In genomic region chr2:111194835-111195621, GRCh38 we compare ENCODE assay signal across 11 cellular contexts.
DNase-seq lines count a peak whose midpoint lies in the region; ATAC-seq and TF ChIP-seq lines count a peak whose summit lies in the region.
"Had no signal": no experiment of that assay in that cellular context is flagged by ENCODE, and none has a peak within 500 bp of the region (broad histone marks: within the 10 kb centered on the region; RNA-seq: fewer than 3 reads in every experiment).

No MANE protein-coding gene starts in this region.

- no peak overlapping the region for H3K27ac ChIP-seq in MM.1S (ENCODE audit: low read length)
- H3K27ac ChIP-seq: neutrophil had no signal

- no peak overlapping the region for H3K4me2 ChIP-seq in MM.1S (ENCODE audit: low read depth, low read length)

- H3K4me3 Mint-ChIP-seq in natural killer cell treated with Interleukin-12 subunit alpha and Interleukin-12 subunit beta and Interleukin-15 and Interleukin-18, amount 100 ng/mL, for 72 hours, result no peak overlapping the region

- no peaks in the 10 kb centered on the region for H3K36me3 ChIP-seq in MM.1S (replicated peaks; ENCODE audit: insufficient read depth, low read length)
- H3K36me3 ChIP-seq: neutrophil had no signal

- no peak overlapping the region for H3K27ac Mint-ChIP-seq in natural killer cell treated with Interleukin-12 subunit alpha and Interleukin-12 subunit beta and Interleukin-15 and Interleukin-18, amount 100 ng/mL, for 72 hours

- no peak overlapping the region for H3K4me3 ChIP-seq in MM.1S (ENCODE audit: low read length)

- no peak overlapping the region for H3K9ac ChIP-seq in MM.1S (ENCODE audit: low read length)

- H2AFZ ChIP-seq in MM.1S (ENCODE audit: low read length), result no peak overlapping the region

- H3K9me2 ChIP-seq in MM.1S (replicated peaks; ENCODE audit: insufficient read depth, low read length), result no peaks in the 10 kb centered on the region

- intact Hi-C loops in posterior cingulate gyrus (cut with DNase I), result no loop called here

- no peaks in the 10 kb centered on the region for H3K79me2 ChIP-seq in MM.1S (ENCODE audit: low read length)

- no peaks in the 10 kb centered on the region for H3K36me3 Mint-ChIP-seq in natural killer cell treated with Interleukin-12 subunit alpha and Interleukin-12 subunit beta and Interleukin-15 and Interleukin-18, amount 100 ng/mL, for 72 hours

- no peaks in the 10 kb centered on the region for H3K9me3 Mint-ChIP-seq in natural killer cell treated with Interleukin-12 subunit alpha and Interleukin-12 subunit beta and Interleukin-15 and Interleukin-18, amount 100 ng/mL, for 72 hours

- H3K27me3 ChIP-seq in MM.1S (replicated peaks; ENCODE audit: insufficient read depth, low read length), result no peaks in the 10 kb centered on the region

- H3K4me1 Mint-ChIP-seq in natural killer cell treated with Interleukin-12 subunit alpha and Interleukin-12 subunit beta and Interleukin-15 and Interleukin-18, amount 100 ng/mL, for 72 hours (ENCODE audit: low read depth in 2 of 2), result peaks cover 32% of the 10 kb centered on the region in 2 donors

- no peaks in the 10 kb centered on the region for H4K20me1 ChIP-seq in MM.1S (ENCODE audit: insufficient read depth, low read length)

- DNase-seq in NCI-H2107 (lab: John Stamatoyannopoulos, UW), result peak; percentile 37
- no peak for DNase-seq in natural killer cell treated with Interleukin-12 subunit alpha and Interleukin-12 subunit beta and Interleukin-15 and Interleukin-18, amount 100 ng/mL, for 72 hours (ENCODE audit: low spot score)
- no peak for DNase-seq in posterior cingulate gyrus
- DNase-seq in MM.1S, result no peak
- DNase-seq in 8988T, result no peak
- DNase-seq: NCI-H748 treated with DMSO at 0.1 percent for 48 hours; stimulated activated naive CD8-positive, alpha-beta T cell treated with anti-CD3 and anti-CD28 coated beads, Interleukin-15, Interleukin-2, amounts not matched to agents 100 U/mL and 50 U/mL, for 24 hours had no signal

- ATAC-seq in GM19025 (IDR thresholded peaks at IDR 0.05; ENCODE audit: low read depth, unreplicated experiment) (peak; percentile 77), HG02642 (IDR thresholded peaks at IDR 0.05; ENCODE audit: poor library complexity, unreplicated experiment) (peak; percentile 90), HG02840 (IDR thresholded peaks at IDR 0.05; ENCODE audit: low FRiP score, unreplicated experiment) (no peak)
- peak; percentile 55 to 76 for ATAC-seq in natural killer cell treated with Interleukin-12 subunit alpha and Interleukin-12 subunit beta and Interleukin-15 and Interleukin-18, amount 100 ng/mL, for 72 hours
- ATAC-seq: stimulated activated naive CD8-positive, alpha-beta T cell treated with anti-CD3 and anti-CD28 coated beads, Interleukin-15, Interleukin-2, amounts not matched to agents 100 U/mL and 50 U/mL, for 24 hours had no signal

- H3K4me1 ChIP-seq in MM.1S (ENCODE audit: low read length), result no peaks in the 10 kb centered on the region

- TF ChIP-seq CTCF in MM.1S (IDR thresholded peaks at IDR 0.05; ENCODE audit: low read length), result no peak

- H3K27me3 Mint-ChIP-seq in natural killer cell treated with Interleukin-12 subunit alpha and Interleukin-12 subunit beta and Interleukin-15 and Interleukin-18, amount 100 ng/mL, for 72 hours, result peaks cover 7 to 15% of the 10 kb centered on the region in 2 donors

- no peaks in the 10 kb centered on the region for H3F3A ChIP-seq in MM.1S (ENCODE audit: insufficient read depth, low read length)

- H3K9me3 ChIP-seq in MM.1S (replicated peaks; ENCODE audit: insufficient read depth, low read length), result no peaks in the 10 kb centered on the region
- H3K9me3 ChIP-seq: neutrophil had no signal
